14 cellular contexts compared by ENCODE assay signal in the genomic region with DNA sequence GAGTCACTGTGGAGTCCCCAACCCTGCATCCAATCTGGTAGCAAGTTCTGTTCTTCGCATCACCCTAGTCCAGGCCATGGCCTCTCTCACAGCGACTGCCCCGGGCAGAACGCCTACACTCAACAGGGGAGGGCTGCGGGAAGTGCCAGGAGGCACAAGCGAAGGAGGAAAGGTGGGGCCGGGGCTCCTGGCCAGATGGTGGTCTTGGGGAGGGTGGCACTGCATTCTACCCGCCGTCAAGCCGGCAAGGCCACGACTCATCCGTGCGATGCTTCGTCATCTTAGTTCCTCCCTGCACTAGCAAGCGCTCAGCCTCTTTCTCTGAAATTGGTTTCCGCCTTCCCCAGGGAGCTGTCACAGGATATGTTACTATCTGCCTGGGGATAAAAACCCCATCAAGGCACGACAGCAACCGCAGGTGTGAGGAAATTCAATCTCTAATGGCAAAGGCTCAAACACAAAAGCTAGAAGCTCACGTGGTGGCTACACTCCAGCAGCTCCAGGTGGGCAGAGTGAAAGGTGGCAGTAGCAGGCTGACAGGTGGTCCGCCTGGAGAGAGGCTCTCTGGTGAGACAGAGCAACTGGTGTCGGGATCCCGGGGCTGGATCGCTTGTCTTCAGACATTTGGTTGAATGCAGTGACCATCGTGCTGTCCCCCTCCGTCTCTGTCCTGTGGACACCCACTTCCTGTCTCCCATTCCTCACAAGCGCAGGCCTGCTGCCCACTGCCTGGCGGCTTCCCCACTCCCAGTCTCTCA.
DNase-seq lines count a peak whose midpoint lies in the region; FAIRE-seq and TF ChIP-seq lines count a peak whose summit lies in the region.
"Had no signal": no experiment of that assay in that cellular context is flagged by ENCODE, and none has a peak within 500 bp of the region (broad histone marks: within the 10 kb centered on the region; RNA-seq: fewer than 3 reads in every experiment).

No MANE protein-coding gene starts in this region.

- TF ChIP-seq POLR2A in NB4 (IDR thresholded peaks at IDR 0.05; ENCODE audit: extremely low read depth, insufficient read length): no peak

- FAIRE-seq in RCC 7860 (lab: Jason Lieb, UNC): no peak
- FAIRE-seq: GM12892 had no signal

- no peak overlapping the region for H3K4me3 ChIP-seq in NB4 (ENCODE audit: low read depth, low read length)
- H3K4me3 ChIP-seq: sigmoid colon had no signal

- DNase-seq in COR-L47 (lab: John Stamatoyannopoulos, UW) (peak; percentile 86), NB4 (ENCODE audit: low read depth) (peak; percentile 95), NCI-H526 (lab: John Stamatoyannopoulos, UW) (peak; percentile 85 to 93), left kidney (ENCODE audit: low read depth, low spot score) (peak; percentile 72), RCC 7860 (ENCODE audit: low spot score) (no peak), hepatic stellate cell (ENCODE audit: low spot score) (no peak), NCI-H1048 (lab: John Stamatoyannopoulos, UW) (no peak), KG1 (lab: John Stamatoyannopoulos, UW) (no peak)
- DNase-seq: effector memory CD8-positive, alpha-beta T cell; hippocampal formation; NCI-H1694; SHP77 treated with DMSO at 0.1 percent for 48 hours; sigmoid colon had no signal

- no peak for TF ChIP-seq CTCF in NB4 (IDR thresholded peaks at IDR 0.05; ENCODE audit: low read depth, low read length)

Comparison
In these comparisons a context has a peak if more than half of its experiments do, and no peak if none do; other contexts are left out.
1. DNase-seq: peak in COR-L47 (single experiment), NB4 (single experiment), NCI-H526 (2 of 2) and left kidney (single experiment); none in RCC 7860 (single experiment), hepatic stellate cell (single experiment), NCI-H1048 (single experiment) and KG1 (single experiment).